17 cellular contexts compared by ENCODE assay signal in the genomic region with DNA sequence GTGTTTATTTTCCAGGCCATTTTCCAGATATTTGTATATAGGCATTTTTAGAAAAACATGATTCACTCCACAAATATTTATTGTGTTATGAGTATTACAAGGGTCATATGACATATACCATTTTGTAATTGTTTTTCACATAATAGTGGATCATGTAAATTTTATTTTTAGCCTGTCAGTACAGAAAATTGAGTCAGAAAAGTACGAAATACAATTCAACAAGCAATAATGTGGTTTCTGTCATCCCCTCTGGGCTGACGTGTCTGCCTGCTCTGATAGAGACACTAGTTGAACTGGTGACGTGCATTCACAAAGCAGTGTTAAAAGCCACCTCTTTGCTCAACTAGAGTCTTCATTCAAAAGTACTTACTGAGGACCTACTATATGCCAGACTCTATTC.
DNase-seq lines count a peak whose midpoint lies in the region; ATAC-seq and TF ChIP-seq lines count a peak whose summit lies in the region.
"Had no signal": no experiment of that assay in that cellular context is flagged by ENCODE, and none has a peak within 500 bp of the region (broad histone marks: within the 10 kb centered on the region; RNA-seq: fewer than 3 reads in every experiment).

No MANE protein-coding gene starts in this region.

- peak overlapping the region; percentile 21 for H2BK120ac ChIP-seq in mesenchymal stem cell (ENCODE audit: low read depth, low read length)

- H3K79me2 ChIP-seq in PC-3 (ENCODE audit: low read length) = no peaks in the 10 kb centered on the region

- H3K36me3 ChIP-seq in PC-3 (ENCODE audit: low read depth, low read length) (no peaks in the 10 kb centered on the region), mesenchymal stem cell (ENCODE audit: control insufficient read depth in 1 of 2, insufficient read depth in 2 of 2, low read depth in 1 of 2, low read length in 2 of 2) (no peaks in the 10 kb centered on the region)

- intact Hi-C loops in PC-3 (cut with micrococcal nuclease) = loop anchor here (5.0 kb wide), 1 partner anchor 36 kb away; no protein-coding TSS in a partner anchor

- no peak overlapping the region for H2AK5ac ChIP-seq in mesenchymal stem cell (ENCODE audit: low read length, severe bottlenecking)

- 44% methylated on average over 3 of the region's 3 CpGs for WGBS in mesenchymal stem cell

- H3K79me1 ChIP-seq in mesenchymal stem cell (replicated peaks; ENCODE audit: low read length, poor library complexity, severe bottlenecking) = no peaks in the 10 kb centered on the region

- H4K8ac ChIP-seq in mesenchymal stem cell (ENCODE audit: low read length) = no peak overlapping the region

- H3K9ac ChIP-seq in PC-3 (ENCODE audit: low read length) = peak overlapping the region; percentile 74
- no peak overlapping the region for H3K9ac ChIP-seq in mesenchymal stem cell (ENCODE audit: low read length)

- H3K27ac ChIP-seq in PC-3 (ENCODE audit: low read length) (peak overlapping the region; percentile 93), mesenchymal stem cell (ENCODE audit: low read length, poor library complexity, severe bottlenecking) (no peak overlapping the region)
- H3K27ac ChIP-seq: VCaP had no signal

- H3K4me1 ChIP-seq in PC-3 (ENCODE audit: insufficient read depth, low read length) (peaks cover 30% of the 10 kb centered on the region), mesenchymal stem cell (ENCODE audit: control insufficient read depth, insufficient read depth, low read depth, low read length) (peaks cover 2% of the 10 kb centered on the region)

- H3K4me3 ChIP-seq in PC-3 (ENCODE audit: low read length) (no peak overlapping the region), choroid plexus epithelial cell (ENCODE audit: low read depth, low read length) (no peak overlapping the region), mesenchymal stem cell (ENCODE audit: insufficient read depth in 1 of 2, low read depth in 1 of 2, low read length in 2 of 2) (no peak overlapping the region)

- H3K9me3 ChIP-seq in PC-3 (ENCODE audit: low read length) (no peaks in the 10 kb centered on the region), mesenchymal stem cell (ENCODE audit: control insufficient read depth, low read length) (no peaks in the 10 kb centered on the region)

- no peak overlapping the region for H2BK15ac ChIP-seq in mesenchymal stem cell (ENCODE audit: low read depth, poor library complexity, severe bottlenecking)

- no peaks in the 10 kb centered on the region for H3K9me2 ChIP-seq in PC-3 (replicated peaks; ENCODE audit: low read length)

- H3K4me2 ChIP-seq in PC-3 (ENCODE audit: low read length) (0 out of 2 replicates have a peak overlapping the region, but pooled peaks have one; percentile 34), mesenchymal stem cell (ENCODE audit: low read length, poor library complexity, severe bottlenecking) (no peak overlapping the region)

- no peak overlapping the region for H3K23ac ChIP-seq in mesenchymal stem cell (ENCODE audit: low read length in 2 of 2)

- no peaks in the 10 kb centered on the region for H3F3A ChIP-seq in PC-3 (ENCODE audit: low read length, unreplicated experiment)

- peak; percentile 89 for DNase-seq in EH (ENCODE audit: low read depth)
- DNase-seq in PC-3 = peak; percentile 84
- peak; percentile 86 for DNase-seq in choroid plexus epithelial cell (ENCODE audit: low read depth)
- DNase-seq in mesenchymal stem cell = peak; percentile 90
- no peak for DNase-seq in NCI-H2081 (lab: John Stamatoyannopoulos, UW)
- no peak for DNase-seq in C1 segment of cervical spinal cord (lab: John Stamatoyannopoulos, UW)
- DNase-seq in NCI-H187 treated with DMSO at 0.1 percent for 48 hours (lab: John Stamatoyannopoulos, UW) = no peak
- DNase-seq: activated CD4-positive, alpha-beta memory T cell treated with anti-CD3 and anti-CD28 coated beads, Interleukin-2, amount 10 ng/mL, durations not matched to agents 7 days and 5 days; activated T-cell treated with anti-CD3 and anti-CD28 coated beads, Interleukin-2, amount 50 U/mL, for 48 hours; kidney; NCI-H1092 treated with DMSO at 0.1 percent for 48 hours; NCI-H774; right cardiac atrium; RPMI8226; stimulated activated CD4-positive, alpha-beta T cell treated with anti-CD3 and anti-CD28 coated beads, Interleukin-4, amount 100 ng/mL, for 1 hour had no signal

- H3K4ac ChIP-seq in mesenchymal stem cell (ENCODE audit: low read depth in 1 of 2, low read length in 2 of 2) = no peak overlapping the region

- ATAC-seq in PC-3 = peak; percentile 72
- no peak for ATAC-seq in GM19397 (IDR thresholded peaks at IDR 0.05; ENCODE audit: unreplicated experiment)
- ATAC-seq: right cardiac atrium had no signal

- H3K27me3 ChIP-seq in PC-3 (ENCODE audit: low read length) = no peaks in the 10 kb centered on the region
- no peaks in the 10 kb centered on the region for H3K27me3 ChIP-seq in mesenchymal stem cell (ENCODE audit: control insufficient read depth in 1 of 2, insufficient read depth in 1 of 2, low read length in 2 of 2)

- H4K20me1 ChIP-seq in PC-3 (ENCODE audit: low read length) = no peaks in the 10 kb centered on the region

- peak overlapping the region in 1 of 2 experiments; percentile 49 for H2BK12ac ChIP-seq in mesenchymal stem cell (ENCODE audit: low read length in 2 of 2)

- no peak overlapping the region for H2BK5ac ChIP-seq in mesenchymal stem cell (ENCODE audit: low read depth, low read length, poor library complexity, severe bottlenecking)

- H2AFZ ChIP-seq in PC-3 (ENCODE audit: low read length) (no peak overlapping the region), mesenchymal stem cell (ENCODE audit: low read depth, low read length) (no peak overlapping the region)

- CTCF ChIA-PET in PC-3 (lab: Charles Lee) = no interaction called here

- no peak overlapping the region for H3K18ac ChIP-seq in mesenchymal stem cell (ENCODE audit: low read depth in 1 of 2, low read length in 2 of 2)

- H4K91ac ChIP-seq in mesenchymal stem cell (ENCODE audit: low read length) = no peak overlapping the region

- POLR2A ChIA-PET in PC-3 (lab: Charles Lee; ENCODE audit: unreplicated experiment) = no interaction called here

- no peak overlapping the region for H3K14ac ChIP-seq in mesenchymal stem cell (ENCODE audit: low read length in 2 of 2)

- BruUV-seq in PC-3 (replicated peaks; lab: Mats Ljungman, UMichigan) = no TSS peak

- TF ChIP-seq CTCF in PC-3 (conservative IDR thresholded peaks at IDR 0.05; ENCODE audit: low read depth, low read length) (no peak), choroid plexus epithelial cell (conservative IDR thresholded peaks at IDR 0.05; ENCODE audit: low read depth, low read length) (no peak)

Comparison
In these comparisons a context has a peak if more than half of its experiments do, and no peak if none do; other contexts are left out.
1. DNase-seq: peak in EH (single experiment), PC-3 (single experiment), choroid plexus epithelial cell (single experiment) and mesenchymal stem cell (single experiment); none in NCI-H2081 (0 of 2), C1 segment of cervical spinal cord (0 of 14) and NCI-H187 treated with DMSO at 0.1 percent for 48 hours (single experiment).